In genomic region chr1:152104854-152105253, GRCh38 we compare ENCODE assay signal across 11 cellular contexts. TPM values are rescaled to one million over a fixed set of nuclear protein-coding genes. Genes with fewer than 3 reads are reported as not detected.
"Had no signal": no experiment of that assay in that cellular context is flagged by ENCODE, and none has a peak within 500 bp of the region (broad histone marks: within the 10 kb centered on the region; RNA-seq: fewer than 3 reads in every experiment).

No MANE protein-coding gene starts in this region.

- H3K36me3 ChIP-seq: HAP-1 had no signal

- H3K4me3 ChIP-seq: GM23248, HAP-1 had no signal

- H3K9ac ChIP-seq: GM23248 had no signal

- DNase-seq: GM23248, GOT3, H7, HFFc6 had no signal

- H2AFZ ChIP-seq: GM23248 had no signal

- H3K9me3 ChIP-seq: HAP-1 had no signal

- H3K4me1 ChIP-seq: HAP-1 had no signal

- ATAC-seq: HCT116, HepG2 had no signal

- H3K27ac ChIP-seq: GM23248, HL-60 had no signal

RNA-seq across cellular contexts. Expression of gene TCHH, which starts 10.4 kb away (rescaled TPM):
- total RNA-seq: H4, H7, HepG2, HT1080 had no signal
- polyA plus RNA-seq: HepG2, IgD-negative memory B cell had no signal

RNA-seq across cellular contexts. Expression of gene TCHHL1, which starts 16.0 kb away (rescaled TPM):
- total RNA-seq: GM23248, H4, H7, HepG2, HFFc6, HT1080 had no signal
- polyA plus RNA-seq: GM23248, HepG2, IgD-negative memory B cell had no signal

RNA-seq across cellular contexts. Expression of gene RPTN, which starts 54.2 kb away (rescaled TPM):
- total RNA-seq: GM23248, H4, H7, HepG2, HFFc6, HT1080 had no signal
- polyA plus RNA-seq: HepG2, IgD-negative memory B cell had no signal
